Comparison of ENCODE assay signal across 30 cellular contexts in genomic region chr4:173146456-173146855, GRCh38.
"Had no signal": no experiment of that assay in that cellular context is flagged by ENCODE, and none has a peak within 500 bp of the region (broad histone marks: within the 10 kb centered on the region; RNA-seq: fewer than 3 reads in every experiment).

No MANE protein-coding gene starts in this region.

- H3K27me3 Mint-ChIP-seq: activated naive CD8-positive, alpha-beta T cell treated with anti-CD3 and anti-CD28 coated beads, Interleukin-2, amount 10 ng/mL, durations not matched to agents 7 days and 5 days; activated T-cell treated with anti-CD3 and anti-CD28 coated beads, Interleukin-2, amount 50 U/mL, for 24 hours had no signal

- H3K4me1 Mint-ChIP-seq: activated naive CD4-positive, alpha-beta T cell treated with anti-CD3 and anti-CD28 coated beads, Interleukin-2, amount 50 U/mL, for 24 hours; activated naive CD8-positive, alpha-beta T cell treated with anti-CD3 and anti-CD28 coated beads, Interleukin-2, amount 10 ng/mL, durations not matched to agents 7 days and 5 days had no signal

- H3K27me3 ChIP-seq: body of pancreas, MG63, SJCRH30 had no signal

- H3K4me1 ChIP-seq: body of pancreas had no signal

- ATAC-seq: activated CD8-positive, alpha-beta T cell treated with anti-CD3 and anti-CD28 coated beads, Interleukin-2, amount 10 ng/mL, durations not matched to agents 7 days and 5 days; body of pancreas; Panc1 had no signal

- H3K36me3 Mint-ChIP-seq: activated naive CD4-positive, alpha-beta T cell treated with anti-CD3 and anti-CD28 coated beads, Interleukin-2, amount 50 U/mL, for 24 hours; activated naive CD8-positive, alpha-beta T cell treated with anti-CD3 and anti-CD28 coated beads, Interleukin-2, amount 10 ng/mL, durations not matched to agents 7 days and 5 days had no signal

- H3K27ac ChIP-seq: body of pancreas, SK-N-MC, WERI-Rb-1 had no signal

- DNase-seq: activated CD4-positive, alpha-beta T cell treated with anti-CD3 and anti-CD28 coated beads for 1 hour; activated CD4-positive, alpha-beta T cell treated with anti-CD3 and anti-CD28 coated beads for 48 hours; activated CD4-positive, alpha-beta T cell treated with anti-CD3 and anti-CD28 coated beads, Interleukin-2, amount 50 U/mL, for 4 hours; activated CD4-positive, CD25-positive, alpha-beta regulatory T cell; activated CD8-positive, alpha-beta T cell treated with anti-CD3 and anti-CD28 coated beads, Interleukin-2, amount 10 ng/mL, durations not matched to agents 7 days and 5 days; activated gamma-delta T cell; activated naive CD4-positive, alpha-beta T cell treated with Interleukin-2 at 50 U/mL for 16 hours; activated naive CD8-positive, alpha-beta T cell treated with anti-CD3 and anti-CD28 coated beads, Interleukin-2, amount 10 ng/mL, durations not matched to agents 7 days and 5 days; activated T-cell treated with anti-CD3 and anti-CD28 coated beads, Interleukin-2, amount 50 U/mL, for 24 hours; body of pancreas; central memory CD4-positive, alpha-beta T cell; Karpas-422; MG63; NCI-H1048; NCI-H1105 treated with DMSO at 0.1 percent for 48 hours; NCI-H1436; NCI-H1694; NCI-H1930; NCI-H2081 treated with DMSO at 0.1 percent for 48 hours; NCI-H345; NCI-H524 treated with DMSO at 0.1 percent for 48 hours; SHP77; SJCRH30; T1000; WERI-Rb-1 had no signal

- H3K4me3 ChIP-seq: body of pancreas, MG63, SJCRH30, SK-N-MC had no signal

- H3K27ac Mint-ChIP-seq: activated CD8-positive, alpha-beta T cell treated with anti-CD3 and anti-CD28 coated beads, Interleukin-2, amount 10 ng/mL, durations not matched to agents 7 days and 5 days; activated naive CD4-positive, alpha-beta T cell treated with anti-CD3 and anti-CD28 coated beads, Interleukin-2, amount 50 U/mL, for 24 hours; activated naive CD8-positive, alpha-beta T cell treated with anti-CD3 and anti-CD28 coated beads, Interleukin-2, amount 10 ng/mL, durations not matched to agents 7 days and 5 days; activated T-cell treated with anti-CD3 and anti-CD28 coated beads, Interleukin-2, amount 50 U/mL, for 24 hours; activated T-helper 2 cell treated with anti-CD3 and anti-CD28 coated beads, Interferon-gamma antibody, Interleukin-2, Interleukin-4, amounts not matched to agents 10 μg/mL and 5 μg/mL and 100 μg/mL, durations not matched to agents 14 hours and 24 hours and 36 hours had no signal

- H3K9me3 Mint-ChIP-seq: activated naive CD4-positive, alpha-beta T cell treated with anti-CD3 and anti-CD28 coated beads, Interleukin-2, amount 50 U/mL, for 24 hours; activated naive CD8-positive, alpha-beta T cell treated with anti-CD3 and anti-CD28 coated beads, Interleukin-2, amount 10 ng/mL, durations not matched to agents 7 days and 5 days; activated T-cell treated with anti-CD3 and anti-CD28 coated beads, Interleukin-2, amount 50 U/mL, for 24 hours; activated T-helper 2 cell treated with anti-CD3 and anti-CD28 coated beads, Interferon-gamma antibody, Interleukin-2, Interleukin-4, amounts not matched to agents 10 μg/mL and 5 μg/mL and 100 μg/mL, durations not matched to agents 14 hours and 24 hours and 36 hours had no signal

- H3K4me3 Mint-ChIP-seq: activated CD8-positive, alpha-beta T cell treated with anti-CD3 and anti-CD28 coated beads, Interleukin-2, amount 10 ng/mL, durations not matched to agents 7 days and 5 days; activated naive CD4-positive, alpha-beta T cell treated with anti-CD3 and anti-CD28 coated beads, Interleukin-2, amount 50 U/mL, for 24 hours; activated naive CD8-positive, alpha-beta T cell treated with anti-CD3 and anti-CD28 coated beads, Interleukin-2, amount 10 ng/mL, durations not matched to agents 7 days and 5 days; activated T-cell treated with anti-CD3 and anti-CD28 coated beads, Interleukin-2, amount 50 U/mL, for 24 hours had no signal

- FAIRE-seq: astrocyte had no signal

- H3K36me3 ChIP-seq: MG63, SJCRH30, WERI-Rb-1 had no signal
